18 cellular contexts compared by ENCODE assay signal in the genomic region with DNA sequence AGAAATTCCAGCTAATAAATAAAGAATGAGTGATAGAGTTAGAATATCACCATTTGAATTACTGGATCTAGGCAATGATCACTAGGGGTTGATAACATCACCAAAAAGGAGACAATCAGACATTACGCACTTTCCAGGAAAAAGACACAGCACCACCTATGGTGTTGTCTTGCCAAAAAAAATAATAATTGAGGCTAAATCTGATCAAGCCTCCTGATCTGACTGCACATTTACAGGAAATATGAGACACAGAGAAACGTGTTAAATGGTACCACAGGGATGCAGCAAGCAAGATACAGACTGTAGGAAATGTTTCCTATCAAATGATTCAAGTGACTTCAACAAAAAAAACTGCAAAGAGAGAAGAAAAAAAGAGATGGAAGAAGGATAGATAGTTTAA.
"Had no signal": no experiment of that assay in that cellular context is flagged by ENCODE, and none has a peak within 500 bp of the region (broad histone marks: within the 10 kb centered on the region; RNA-seq: fewer than 3 reads in every experiment).

No MANE protein-coding gene starts in this region.

- ATAC-seq: activated CD8-positive, alpha-beta T cell treated with anti-CD3 and anti-CD28 coated beads for 36 hours; left lobe of liver; mucosa of descending colon; naive thymus-derived CD4-positive, alpha-beta T cell; stimulated activated memory B cell treated with anti-CD40 and anti-IgM and Interleukin-4, amounts not matched to agents 10 μg/mL and 1 μg/mL and 100 μg/mL, for 72 hours had no signal

- H3K27me3 Mint-ChIP-seq: activated CD8-positive, alpha-beta T cell treated with anti-CD3 and anti-CD28 coated beads for 36 hours; memory B cell; naive thymus-derived CD4-positive, alpha-beta T cell; stimulated activated memory B cell treated with anti-CD40 and anti-IgM and Interleukin-4, amounts not matched to agents 10 μg/mL and 1 μg/mL and 100 μg/mL, for 72 hours had no signal

- H3K9me3 Mint-ChIP-seq: activated CD8-positive, alpha-beta T cell treated with anti-CD3 and anti-CD28 coated beads for 36 hours; activated T-helper 1 cell treated with anti-CD3 and anti-CD28 coated beads, Interleukin-12 subunit alpha, Interleukin-12 subunit beta, Interleukin-2, Interleukin-4 antibody, amounts not matched to agents 30 ng/mL and 10 ng/mL and 1 ng/mL, durations not matched to agents 14 hours and 24 hours and 36 hours; memory B cell; stimulated activated memory B cell treated with anti-CD40 and anti-IgM and Interleukin-4, amounts not matched to agents 10 μg/mL and 1 μg/mL and 100 μg/mL, for 72 hours had no signal

- H3K27me3 ChIP-seq: esophagus muscularis mucosa, hepatocyte, tibial nerve, uterus had no signal

- DNase-seq: activated CD4-positive, alpha-beta T cell treated with anti-CD3 and anti-CD28 coated beads for 1 hour; activated CD8-positive, alpha-beta memory T cell treated with anti-CD3 and anti-CD28 coated beads, Interleukin-2, amount 50 U/mL, for 48 hours; activated CD8-positive, alpha-beta T cell treated with anti-CD3 and anti-CD28 coated beads for 36 hours; activated naive CD4-positive, alpha-beta T cell treated with Interleukin-2 at 50 U/mL for 16 hours; islet precursor cell; mucosa of descending colon; naive thymus-derived CD4-positive, alpha-beta T cell; retina; T-helper 9 cell; uterus had no signal

- H3K4me3 Mint-ChIP-seq: activated CD8-positive, alpha-beta T cell treated with anti-CD3 and anti-CD28 coated beads for 36 hours; activated T-helper 1 cell treated with anti-CD3 and anti-CD28 coated beads, Interleukin-12 subunit alpha, Interleukin-12 subunit beta, Interleukin-2, Interleukin-4 antibody, amounts not matched to agents 30 ng/mL and 10 ng/mL and 1 ng/mL, durations not matched to agents 14 hours and 24 hours and 36 hours; memory B cell; stimulated activated memory B cell treated with anti-CD40 and anti-IgM and Interleukin-4, amounts not matched to agents 10 μg/mL and 1 μg/mL and 100 μg/mL, for 72 hours had no signal

- H3K27ac ChIP-seq: esophagus muscularis mucosa, hepatocyte, neutrophil, tibial nerve, uterus had no signal

- H3K36me3 Mint-ChIP-seq: memory B cell; stimulated activated memory B cell treated with anti-CD40 and anti-IgM and Interleukin-4, amounts not matched to agents 10 μg/mL and 1 μg/mL and 100 μg/mL, for 72 hours had no signal

- H3K36me3 ChIP-seq: esophagus muscularis mucosa, neutrophil, tibial nerve, uterus had no signal

- H3K27ac Mint-ChIP-seq: activated CD8-positive, alpha-beta T cell treated with anti-CD3 and anti-CD28 coated beads for 36 hours; activated T-helper 1 cell treated with anti-CD3 and anti-CD28 coated beads, Interleukin-12 subunit alpha, Interleukin-12 subunit beta, Interleukin-2, Interleukin-4 antibody, amounts not matched to agents 30 ng/mL and 10 ng/mL and 1 ng/mL, durations not matched to agents 14 hours and 24 hours and 36 hours; memory B cell; naive thymus-derived CD4-positive, alpha-beta T cell; stimulated activated memory B cell treated with anti-CD40 and anti-IgM and Interleukin-4, amounts not matched to agents 10 μg/mL and 1 μg/mL and 100 μg/mL, for 72 hours had no signal

- H3K9me3 ChIP-seq: esophagus muscularis mucosa, mucosa of descending colon, neutrophil, tibial nerve, uterus had no signal

- H3K4me3 ChIP-seq: esophagus muscularis mucosa, hepatocyte, mucosa of descending colon, tibial nerve, uterus had no signal
